ENCODE assay signal across 1 cellular context in the genomic region with DNA sequence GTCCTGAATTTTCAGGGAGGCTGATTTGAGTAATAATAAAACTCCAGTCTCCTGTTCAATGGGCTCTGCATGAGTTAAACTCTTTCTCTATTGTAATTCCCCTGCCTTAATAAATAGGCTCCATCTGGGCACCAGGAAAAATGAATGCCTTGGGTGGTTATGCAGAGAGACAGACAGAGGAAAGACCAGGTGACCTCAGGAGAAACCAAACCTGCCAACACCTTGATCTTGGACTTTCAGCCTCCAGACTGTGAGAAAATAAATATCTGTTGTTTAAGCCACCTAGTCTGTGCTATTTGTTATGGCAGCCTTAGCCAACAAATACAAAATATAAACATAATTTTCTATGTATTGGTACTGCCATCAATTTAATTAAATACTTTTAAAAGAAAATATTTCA.
TF ChIP-seq lines count a peak whose summit lies in the region.

No MANE protein-coding gene starts in this region.

TF ChIP-seq in WTC11, 78 proteins besides CTCF, POLR2A, EP300 and RAD21 (continued from another document):
- TF ChIP-seq, protein P1, sequence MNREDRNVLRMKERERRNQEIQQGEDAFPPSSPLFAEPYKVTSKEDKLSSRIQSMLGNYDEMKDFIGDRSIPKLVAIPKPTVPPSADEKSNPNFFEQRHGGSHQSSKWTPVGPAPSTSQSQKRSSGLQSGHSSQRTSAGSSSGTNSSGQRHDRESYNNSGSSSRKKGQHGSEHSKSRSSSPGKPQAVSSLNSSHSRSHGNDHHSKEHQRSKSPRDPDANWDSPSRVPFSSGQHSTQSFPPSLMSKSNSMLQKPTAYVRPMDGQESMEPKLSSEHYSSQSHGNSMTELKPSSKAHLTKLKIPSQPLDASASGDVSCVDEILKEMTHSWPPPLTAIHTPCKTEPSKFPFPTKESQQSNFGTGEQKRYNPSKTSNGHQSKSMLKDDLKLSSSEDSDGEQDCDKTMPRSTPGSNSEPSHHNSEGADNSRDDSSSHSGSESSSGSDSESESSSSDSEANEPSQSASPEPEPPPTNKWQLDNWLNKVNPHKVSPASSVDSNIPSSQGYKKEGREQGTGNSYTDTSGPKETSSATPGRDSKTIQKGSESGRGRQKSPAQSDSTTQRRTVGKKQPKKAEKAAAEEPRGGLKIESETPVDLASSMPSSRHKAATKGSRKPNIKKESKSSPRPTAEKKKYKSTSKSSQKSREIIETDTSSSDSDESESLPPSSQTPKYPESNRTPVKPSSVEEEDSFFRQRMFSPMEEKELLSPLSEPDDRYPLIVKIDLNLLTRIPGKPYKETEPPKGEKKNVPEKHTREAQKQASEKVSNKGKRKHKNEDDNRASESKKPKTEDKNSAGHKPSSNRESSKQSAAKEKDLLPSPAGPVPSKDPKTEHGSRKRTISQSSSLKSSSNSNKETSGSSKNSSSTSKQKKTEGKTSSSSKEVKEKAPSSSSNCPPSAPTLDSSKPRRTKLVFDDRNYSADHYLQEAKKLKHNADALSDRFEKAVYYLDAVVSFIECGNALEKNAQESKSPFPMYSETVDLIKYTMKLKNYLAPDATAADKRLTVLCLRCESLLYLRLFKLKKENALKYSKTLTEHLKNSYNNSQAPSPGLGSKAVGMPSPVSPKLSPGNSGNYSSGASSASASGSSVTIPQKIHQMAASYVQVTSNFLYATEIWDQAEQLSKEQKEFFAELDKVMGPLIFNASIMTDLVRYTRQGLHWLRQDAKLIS (CRISPR knock-in tag; IDR thresholded peaks at IDR 0.05; ENCODE audit: borderline replicate concordance) = no peak
- no peak for TF ChIP-seq ZNF232 (CRISPR knock-in tag; IDR thresholded peaks at IDR 0.05)
